ENCODE assay signal across 8 cellular contexts in genomic region chr1:25030674-25031589, GRCh38.
DNase-seq lines count a peak whose midpoint lies in the region; ATAC-seq lines count a peak whose summit lies in the region.

No MANE protein-coding gene starts in this region.

- H3K4me1 ChIP-seq in naive thymus-derived CD4-positive, alpha-beta T cell (ENCODE audit: control insufficient read depth in 2 of 2, insufficient read depth in 2 of 2, low read length in 2 of 2) = peaks cover 72 to 93% of the 10 kb centered on the region in 2 donors

- no peaks in the 10 kb centered on the region for H3K27me3 Mint-ChIP-seq in naive thymus-derived CD4-positive, alpha-beta T cell

- H3K9me3 Mint-ChIP-seq in naive thymus-derived CD4-positive, alpha-beta T cell = peaks cover 0 to 3% (median 0%) of the 10 kb centered on the region in 11 donors

- H3K4me1 Mint-ChIP-seq in naive thymus-derived CD4-positive, alpha-beta T cell = peaks cover 55 to 79% (median 70%) of the 10 kb centered on the region in 7 donors

- no peak overlapping the region for H3K4me3 ChIP-seq in naive thymus-derived CD4-positive, alpha-beta T cell (ENCODE audit: low read length)

- intact Hi-C loops in naive thymus-derived CD4-positive, alpha-beta T cell (cut with micrococcal nuclease) = loop anchor here in 1 of 2 donors (1.0 kb wide), 2 partner anchors 9 to 66 kb away; no protein-coding TSS in a partner anchor
- intact Hi-C loops in posterior vena cava (cut with DNase I) = no loop called here

- peak overlapping the region in 8 of 9 donors; percentile 26 to 97 (median 93) for H3K27ac Mint-ChIP-seq in naive thymus-derived CD4-positive, alpha-beta T cell

- H3K27ac ChIP-seq in naive thymus-derived CD4-positive, alpha-beta T cell (ENCODE audit: low read depth, low read length) = peak overlapping the region; percentile 77

- peak overlapping the region; percentile 23 to 92 (median 48) for H3K4me3 Mint-ChIP-seq in naive thymus-derived CD4-positive, alpha-beta T cell

- POLR2A ChIA-PET in naive thymus-derived CD4-positive, alpha-beta T cell (lab: Charles Lee) = interaction anchor here (0.7 to 8.2 kb wide), 5 partner anchors 6 to 61 kb away, joined by 3 to 68 read pairs (median 4); no protein-coding TSS in a partner anchor

- ATAC-seq in GM19324 (IDR thresholded peaks at IDR 0.05; ENCODE audit: low FRiP score, unreplicated experiment) (peak; percentile 40), HG03432 (IDR thresholded peaks at IDR 0.05; ENCODE audit: unreplicated experiment) (peak; percentile 42)
- ATAC-seq in naive thymus-derived CD4-positive, alpha-beta T cell = peak; percentile 69

- H3K36me3 ChIP-seq in naive thymus-derived CD4-positive, alpha-beta T cell (ENCODE audit: control insufficient read depth in 2 of 3, insufficient read depth in 3 of 3, low read length in 3 of 3) = no peaks in the 10 kb centered on the region

- DNase-seq in activated CD8-positive, alpha-beta memory T cell treated with anti-CD3 and anti-CD28 coated beads for 1 hour (ENCODE audit: extremely low read depth in 1 of 2, low read depth in 1 of 2) = peak; percentile 45 to 46
- DNase-seq in naive thymus-derived CD4-positive, alpha-beta T cell = peak in 2 of 9 donors; percentile 59 to 81
- DNase-seq in NCI-H1417 (lab: John Stamatoyannopoulos, UW) (no peak), NCI-H524 treated with DMSO at 0.1 percent for 48 hours (lab: John Stamatoyannopoulos, UW) (no peak), NCI-H2107 (lab: John Stamatoyannopoulos, UW) (no peak), posterior vena cava (ENCODE audit: low spot score) (no peak)

- H3K27me3 ChIP-seq in naive thymus-derived CD4-positive, alpha-beta T cell (ENCODE audit: control insufficient read depth in 2 of 2, insufficient read depth in 2 of 2, low read length in 2 of 2) = no peaks in the 10 kb centered on the region

- H3K9me3 ChIP-seq in naive thymus-derived CD4-positive, alpha-beta T cell (ENCODE audit: control insufficient read depth in 2 of 3, low read length in 3 of 3) = no peaks in the 10 kb centered on the region

- CTCF ChIA-PET in naive thymus-derived CD4-positive, alpha-beta T cell (lab: Charles Lee) = interaction anchor here (0.6 to 2.0 kb wide), 5 partner anchors 34 to 68 kb away, joined by 3 to 6 read pairs (median 3); no protein-coding TSS in a partner anchor

- H3K36me3 Mint-ChIP-seq in naive thymus-derived CD4-positive, alpha-beta T cell = peaks cover 0 to 2% (median 0%) of the 10 kb centered on the region in 5 donors

Comparison
In these comparisons a context has a peak if more than half of its experiments do, and no peak if none do; other contexts are left out.
1. DNase-seq: peak in activated CD8-positive, alpha-beta memory T cell treated with anti-CD3 and anti-CD28 coated beads for 1 hour (2 of 2); none in NCI-H1417 (0 of 3), NCI-H524 treated with DMSO at 0.1 percent for 48 hours (single experiment), NCI-H2107 (single experiment) and posterior vena cava (single experiment).
2. Peak in every context shown above with its lines, with median percentiles within 50 percentile points of each other: ATAC-seq.